Comparison of ENCODE assay signal across 9 cellular contexts in the genomic region with DNA sequence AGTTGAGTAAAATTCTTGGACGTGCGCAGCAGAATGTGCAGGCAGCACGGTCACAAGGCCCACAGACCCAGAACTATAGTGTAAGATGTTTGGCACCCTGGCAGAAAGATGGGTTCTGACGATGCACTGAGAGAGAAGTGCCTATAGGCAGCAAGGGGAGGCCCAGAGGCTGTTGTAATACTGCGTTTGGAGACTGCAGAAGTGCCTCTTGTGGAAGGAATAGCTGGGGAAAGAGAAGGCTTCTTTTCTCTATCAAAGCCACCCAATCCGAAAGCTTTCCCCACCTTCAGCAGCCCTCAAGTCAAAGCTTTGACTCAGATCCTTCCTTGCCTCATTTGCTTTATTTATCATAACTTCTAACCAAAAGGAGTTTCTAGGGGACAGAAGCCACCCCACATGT. TPM values are rescaled to one million over a fixed set of nuclear protein-coding genes. Genes with fewer than 3 reads are reported as not detected.
DNase-seq lines count a peak whose midpoint lies in the region; ATAC-seq, FAIRE-seq and TF ChIP-seq lines count a peak whose summit lies in the region.
"Had no signal": no experiment of that assay in that cellular context is flagged by ENCODE, and none has a peak within 500 bp of the region (broad histone marks: within the 10 kb centered on the region; RNA-seq: fewer than 3 reads in every experiment).

No MANE protein-coding gene starts in this region.

- no peaks in the 10 kb centered on the region for H3K27me3 Mint-ChIP-seq in activated naive CD8-positive, alpha-beta T cell

- H3K4me1 Mint-ChIP-seq in activated naive CD8-positive, alpha-beta T cell (ENCODE audit: low read depth): peaks cover 14% of the 10 kb centered on the region

- peak overlapping the region; percentile 93 for H3K27ac ChIP-seq in lower lobe of right lung

- peak overlapping the region; percentile 89 for H3K4me3 Mint-ChIP-seq in activated naive CD8-positive, alpha-beta T cell

- H3K4me3 ChIP-seq in AG10803 (ENCODE audit: low read length) (peak overlapping the region; percentile 88), HAP-1 (peak overlapping the region; percentile 99), lower lobe of right lung (peak overlapping the region; percentile 96)

- no peak overlapping the region for H3K27ac Mint-ChIP-seq in activated naive CD8-positive, alpha-beta T cell

- intact Hi-C loops in lower lobe of right lung (cut with DNase I): no loop called here

- H3K9me3 Mint-ChIP-seq in activated naive CD8-positive, alpha-beta T cell (ENCODE audit: low read depth): no peaks in the 10 kb centered on the region

- in situ Hi-C loops in HAP-1 (cut with MboI; ENCODE audit: low sequenced_read_pairs): no loop called here

- FAIRE-seq in D721Med (lab: Jason Lieb, UNC): no peak

- peaks cover 23% of the 10 kb centered on the region for H3K4me1 ChIP-seq in HAP-1
- peaks cover 15% of the 10 kb centered on the region for H3K4me1 ChIP-seq in lower lobe of right lung

- H3K36me3 ChIP-seq in HAP-1 (replicated peaks) (peaks cover 9% of the 10 kb centered on the region), lower lobe of right lung (no peaks in the 10 kb centered on the region)

- no peak for TF ChIP-seq CTCF in AG10803 (conservative IDR thresholded peaks at IDR 0.05; ENCODE audit: low read length)
- no peak for TF ChIP-seq CTCF in lower lobe of right lung (IDR thresholded peaks at IDR 0.05)
- TF ChIP-seq CTCF in GM10266 (IDR thresholded peaks at IDR 0.05; ENCODE audit: control insufficient read depth, insufficient read depth, low read depth, missing control alignments): no peak
- TF ChIP-seq CTCF in D721Med (IDR thresholded peaks at IDR 0.05; ENCODE audit: insufficient read depth, missing control alignments): no peak

- no peaks in the 10 kb centered on the region; the same call in 1 of the 2 replicates for H3K9me3 ChIP-seq in HAP-1
- no peaks in the 10 kb centered on the region for H3K9me3 ChIP-seq in lower lobe of right lung
- H3K9me3 ChIP-seq: mucosa of descending colon had no signal

- ATAC-seq in lower lobe of right lung: no peak
- ATAC-seq: mucosa of descending colon had no signal

- DNase-seq in AG10803 (ENCODE audit: low read depth): peak; percentile 30
- DNase-seq in HAP-1 (ENCODE audit: low spot score in 2 of 2): no peak
- no peak for DNase-seq in lower lobe of right lung
- no peak for DNase-seq in GM10266 (ENCODE audit: extremely low spot score)
- no peak for DNase-seq in D721Med (ENCODE audit: insufficient read length, low spot score)
- no peak for DNase-seq in foreskin melanocyte
- DNase-seq in ecto neural progenitor cell (ENCODE audit: low spot score): no peak

- H3K36me3 Mint-ChIP-seq in activated naive CD8-positive, alpha-beta T cell: no peaks in the 10 kb centered on the region

- H3K27me3 ChIP-seq in HAP-1 (ENCODE audit: low read depth) (no peaks in the 10 kb centered on the region), lower lobe of right lung (ENCODE audit: low read depth) (no peaks in the 10 kb centered on the region)

RNA-seq across cellular contexts. Expression of gene SIN3A, which starts 5.2 kb away (rescaled TPM):
- 51.6 TPM for total RNA-seq in lower lobe of right lung
